Comparison of ENCODE assay signal across 9 cellular contexts in the genomic region with DNA sequence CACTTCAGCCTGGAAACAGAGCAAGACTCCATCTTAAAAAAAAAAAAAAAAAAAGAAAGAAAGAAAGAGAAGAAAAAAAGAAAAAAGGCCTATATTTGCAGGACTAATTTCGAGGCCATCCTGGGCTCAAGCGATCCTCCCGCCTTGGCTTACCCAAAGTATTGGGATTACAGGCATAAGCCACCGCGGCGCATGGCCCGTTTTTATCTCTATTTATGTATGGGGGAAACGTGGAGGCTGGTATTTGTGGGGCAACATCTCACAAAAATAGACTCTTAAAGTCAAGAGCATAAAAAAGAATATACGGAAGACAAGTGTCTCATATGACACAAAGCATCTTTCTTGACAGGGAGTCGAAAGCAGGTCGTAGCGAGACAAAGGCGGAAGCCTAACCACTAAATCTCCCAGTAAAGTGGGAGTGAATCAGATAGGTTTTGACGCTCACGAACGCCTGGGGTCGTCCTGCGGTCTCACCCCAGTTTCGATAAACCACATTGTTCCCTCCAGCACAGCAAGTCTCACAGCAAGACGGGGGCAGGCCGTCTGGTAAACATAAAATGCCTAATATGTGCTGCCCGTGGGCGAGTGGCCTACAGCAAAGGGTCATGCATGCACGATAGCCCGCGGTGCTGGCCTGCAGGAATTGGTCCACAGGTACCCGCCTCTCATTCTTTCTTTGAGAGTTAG. TPM values are rescaled to one million over a fixed set of nuclear protein-coding genes. Genes with fewer than 3 reads are reported as not detected.
DNase-seq lines count a peak whose midpoint lies in the region; ATAC-seq and TF ChIP-seq lines count a peak whose summit lies in the region.
"Had no signal": no experiment of that assay in that cellular context is flagged by ENCODE, and none has a peak within 500 bp of the region (broad histone marks: within the 10 kb centered on the region; RNA-seq: fewer than 3 reads in every experiment).

No MANE protein-coding gene starts in this region.

- H3K4me1 ChIP-seq in Caco-2 (0 out of 2 replicates have a peak, but pooled peaks cover under 1% of the 10 kb centered on the region), colonic mucosa (peaks cover 7% of the 10 kb centered on the region), tibial artery (peaks cover 6 to 39% (median 17%) of the 10 kb centered on the region in 4 donors)

- H3K27ac ChIP-seq in colonic mucosa (peak overlapping the region; percentile 97), tibial artery (no peak overlapping the region)

- H3K36me3 Mint-ChIP-seq in Caco-2 (ENCODE audit: insufficient read depth, unreplicated experiment) (peaks cover 52% of the 10 kb centered on the region), osteocyte (ENCODE audit: unreplicated experiment) (no peaks in the 10 kb centered on the region)

- in situ Hi-C loops in GM13976 (cut with MboI; ENCODE audit: low sequenced_read_pairs, unreplicated experiment), result no loop called here

- H3K4me1 Mint-ChIP-seq in Caco-2 (ENCODE audit: low read depth, unreplicated experiment) (peaks cover 44% of the 10 kb centered on the region), osteocyte (ENCODE audit: unreplicated experiment) (peaks cover 42% of the 10 kb centered on the region)

- CTCF ChIA-PET in Caco-2 (lab: Charles Lee), result no interaction called here

- H3K36me3 ChIP-seq in Caco-2 (ENCODE audit: control insufficient read depth, insufficient read depth, low read length) (no peaks in the 10 kb centered on the region), colonic mucosa (no peaks in the 10 kb centered on the region), tibial artery (no peaks in the 10 kb centered on the region)

- TF ChIP-seq CTCF in Caco-2 (IDR thresholded peaks at IDR 0.05; ENCODE audit: insufficient read depth in 1 of 2, low read depth in 1 of 2, low read length in 1 of 2, severe bottlenecking in 1 of 2, unreplicated experiment in 1 of 2), result no peak
- TF ChIP-seq CTCF in colonic mucosa (IDR thresholded peaks at IDR 0.05), result no peak
- no peak for TF ChIP-seq CTCF in osteocyte (IDR thresholded peaks at IDR 0.05)
- TF ChIP-seq CTCF in tibial artery (IDR thresholded peaks at IDR 0.05), result no peak
- TF ChIP-seq CTCF in GM13976 (IDR thresholded peaks at IDR 0.05; ENCODE audit: borderline replicate concordance, control extremely low read depth, extremely low read depth, insufficient read depth, missing control alignments), result no peak

- H3K9me3 ChIP-seq in Caco-2 (no peaks in the 10 kb centered on the region), colonic mucosa (no peaks in the 10 kb centered on the region), tibial artery (no peaks in the 10 kb centered on the region)

- H3K4me3 ChIP-seq in Caco-2 (ENCODE audit: low read depth, low read length), result peak overlapping the region; percentile 93
- no peak overlapping the region for H3K4me3 ChIP-seq in colonic mucosa
- H3K4me3 ChIP-seq in tibial artery, result peak overlapping the region in 1 of 2 donors; percentile 95

- H3K9me3 Mint-ChIP-seq in Caco-2 (ENCODE audit: unreplicated experiment) (no peaks in the 10 kb centered on the region), osteocyte (ENCODE audit: unreplicated experiment) (no peaks in the 10 kb centered on the region)

- BruUV-seq in Caco-2 (replicated peaks; lab: Mats Ljungman, UMichigan), result no TSS peak

- POLR2A ChIA-PET in Caco-2 (lab: Charles Lee), result no interaction called here

- peak overlapping the region; percentile 99 for H3K27ac Mint-ChIP-seq in Caco-2 (ENCODE audit: unreplicated experiment)
- H3K27ac Mint-ChIP-seq in osteocyte (ENCODE audit: unreplicated experiment), result peak overlapping the region; percentile 97

- H3K27me3 Mint-ChIP-seq in Caco-2 (ENCODE audit: insufficient read depth, unreplicated experiment) (peaks cover 8% of the 10 kb centered on the region), osteocyte (ENCODE audit: unreplicated experiment) (no peaks in the 10 kb centered on the region)

- ATAC-seq in activated CD4-positive, CD25-positive, alpha-beta regulatory T cell treated with anti-CD3 and anti-CD28 coated beads, Interleukin-2, amount 50 U/mL, for 24 hours, result no peak

- H3K4me3 Mint-ChIP-seq in Caco-2 (ENCODE audit: unreplicated experiment) (peak overlapping the region; percentile 86), osteocyte (ENCODE audit: unreplicated experiment) (peak overlapping the region; percentile 94)

- intact Hi-C loops in Caco-2 (cut with micrococcal nuclease; ENCODE audit: unreplicated experiment), result no loop called here
- intact Hi-C loops in colonic mucosa (cut with DNase I), result no loop called here
- intact Hi-C loops in tibial artery (cut with DNase I; ENCODE audit: low total_unique reads), result no loop called here

- DNase-seq in Caco-2 (no peak), RPMI7951 (ENCODE audit: low read depth) (peak; percentile 69), colonic mucosa (no peak), osteocyte (ENCODE audit: extremely low spot score, unreplicated experiment) (no peak), tibial artery (no peak), NCI-H1105 (lab: John Stamatoyannopoulos, UW) (no peak), GM13976 (ENCODE audit: low spot score) (no peak)
- DNase-seq: kidney glomerular epithelial cell had no signal

- no peak overlapping the region for H3K9ac ChIP-seq in colonic mucosa (ENCODE audit: low read depth in 2 of 2, low read length in 2 of 2)

- H3K27me3 ChIP-seq in Caco-2 (replicated peaks; ENCODE audit: control insufficient read depth, insufficient read depth, low read length), result no peaks in the 10 kb centered on the region
- no peaks in the 10 kb centered on the region for H3K27me3 ChIP-seq in colonic mucosa
- no peaks in the 10 kb centered on the region for H3K27me3 ChIP-seq in tibial artery

RNA-seq across cellular contexts. Expression of gene TRIM41, which starts 1.8 kb away (rescaled TPM):
- 23.6 and 28.7 TPM in 2 replicates for total RNA-seq in Caco-2 (2022)
- 4.9 and 5.9 TPM in 2 replicates for total RNA-seq in RPMI7951 (2014; rRNA removed; shearing (Covaris generic))
- total RNA-seq in colonic mucosa, result 10 to 100 TPM; 22.2 to 41.1 TPM
- 25.2 and 27.1 TPM in 2 replicates for total RNA-seq in osteocyte

RNA-seq across cellular contexts. Expression of gene TRIM7, which starts 16.3 kb away (rescaled TPM):
- total RNA-seq in Caco-2 (2022), result 0.86 and 1.0 TPM in 2 replicates
- 16.1 and 20.6 TPM in 2 replicates for total RNA-seq in RPMI7951 (2014; rRNA removed; shearing (Covaris generic))
- 1 to 10 TPM; 6.8 to 8.7 TPM for total RNA-seq in colonic mucosa
- 3.8 and 4.0 TPM in 2 replicates for total RNA-seq in osteocyte

RNA-seq across cellular contexts. Expression of gene RACK1, which starts 22.5 kb away (rescaled TPM):
- total RNA-seq in Caco-2 (2022) (2,098 and 2,258 TPM in 2 replicates), colonic mucosa (1,000 to 10,000 TPM; 1,252 to 1,403 TPM), osteocyte (1,869 and 1,921 TPM in 2 replicates)
- total RNA-seq in RPMI7951 (2014; rRNA removed; shearing (Covaris generic)), result 1,915 and 2,129 TPM in 2 replicates

RNA-seq across cellular contexts. Expression of gene TRIM52, which starts 39.7 kb away (rescaled TPM):
- 11.9 and 13.6 TPM in 2 replicates for total RNA-seq in Caco-2 (2022)
- total RNA-seq in RPMI7951 (2014; rRNA removed; shearing (Covaris generic)), result 4.2 and 5.4 TPM in 2 replicates
- total RNA-seq in colonic mucosa, result 10 to 100 TPM in 1 of 2 donors, 1 to 10 TPM in 1; 9.8 to 13.5 TPM
- 12.8 and 13.7 TPM in 2 replicates for total RNA-seq in osteocyte
